ENCODE assay signal across 9 cellular contexts in genomic region chr12:12319501-12320322, GRCh38. TPM values are rescaled to one million over a fixed set of nuclear protein-coding genes. Genes with fewer than 3 reads are reported as not detected.
DNase-seq lines count a peak whose midpoint lies in the region; ATAC-seq and TF ChIP-seq lines count a peak whose summit lies in the region.
"Had no signal": no experiment of that assay in that cellular context is flagged by ENCODE, and none has a peak within 500 bp of the region (broad histone marks: within the 10 kb centered on the region; RNA-seq: fewer than 3 reads in every experiment).

No MANE protein-coding gene starts in this region.

- in situ Hi-C loops in brain microvascular endothelial cell (cut with HindIII; ENCODE audit: low pct_ligation_motif_present, low sequenced_read_pairs), result no loop called here

- no peak for TF ChIP-seq POLR2A in body of pancreas (IDR thresholded peaks at IDR 0.05)

- H3K4me3 ChIP-seq in body of pancreas (no peak overlapping the region), skeletal muscle cell (ENCODE audit: low read depth, low read length) (peak overlapping the region; percentile 20), brain microvascular endothelial cell (ENCODE audit: low read depth, low read length) (no peak overlapping the region)

- ATAC-seq in body of pancreas, result no peak

- H3K9me3 ChIP-seq in body of pancreas, result no peaks in the 10 kb centered on the region

- TF ChIP-seq CTCF in body of pancreas (IDR thresholded peaks at IDR 0.05) (no peak), brain microvascular endothelial cell (IDR thresholded peaks at IDR 0.05; ENCODE audit: low read depth, low read length, missing control alignments) (no peak)

- peak overlapping the region in 3 of 4 donors; percentile 36 to 66 (median 54) for H3K27ac ChIP-seq in body of pancreas
- H3K27ac ChIP-seq in brain microvascular endothelial cell, result no peak overlapping the region

- peaks cover 35% of the 10 kb centered on the region for H3K4me1 ChIP-seq in body of pancreas

- DNase-seq in ELF-1 (ENCODE audit: low read depth, low spot score), result peak; percentile 37
- DNase-seq in body of pancreas, result no peak
- DNase-seq in iris pigment epithelial cell (ENCODE audit: low read depth), result peak; percentile 29
- DNase-seq in skeletal muscle cell (ENCODE audit: low read depth), result no peak
- DNase-seq in nucleus accumbens (lab: John Stamatoyannopoulos, UW), result no peak
- DNase-seq in DMS153 treated with DMSO at 0.1 percent for 48 hours (lab: John Stamatoyannopoulos, UW; ENCODE audit: unreplicated experiment), result no peak
- DNase-seq in DMS53 (lab: John Stamatoyannopoulos, UW), result no peak
- no peak for DNase-seq in brain microvascular endothelial cell
- DNase-seq: NCI-H1092 treated with DMSO at 0.1 percent for 48 hours had no signal

- intact Hi-C loops in body of pancreas (cut with DNase I), result loop anchor here (10.0 kb wide), 2 partner anchors 165 to 235 kb away; no protein-coding TSS in a partner anchor

- H3K27me3 ChIP-seq in body of pancreas (no peaks in the 10 kb centered on the region), brain microvascular endothelial cell (replicated peaks) (no peaks in the 10 kb centered on the region)

- H3K36me3 ChIP-seq in body of pancreas (replicated peaks in 1 of 2; ENCODE audit: insufficient read depth in 1 of 2, low read depth in 2 of 2) (no peaks in the 10 kb centered on the region), brain microvascular endothelial cell (replicated peaks) (no peaks in the 10 kb centered on the region)

- WGBS in body of pancreas, 2 donors, result 29 to 32% methylated on average over 10 of the region's 10 CpGs

RNA-seq across cellular contexts. Expression of gene MANSC1, which starts 30.3 kb away (rescaled TPM):
- total RNA-seq in body of pancreas, result 10 to 100 TPM in 1 of 2 donors, 1 to 10 TPM in 1; 8.9 to 12.2 TPM

RNA-seq across cellular contexts. Expression of gene BORCS5, which starts 37.2 kb away (rescaled TPM):
- 10 to 100 TPM in 1 of 2 donors, 1 to 10 TPM in 1; 5.6 to 18.4 TPM for total RNA-seq in body of pancreas

RNA-seq across cellular contexts. Expression of gene LRP6, which starts 52.9 kb away (rescaled TPM):
- 10 to 100 TPM; 23.1 to 26.7 TPM for total RNA-seq in body of pancreas

Comparison
In these comparisons a context has a peak if more than half of its experiments do, and no peak if none do; other contexts are left out.
1. DNase-seq: peak in ELF-1 (single experiment) and iris pigment epithelial cell (single experiment); none in body of pancreas (0 of 4), skeletal muscle cell (single experiment), nucleus accumbens (0 of 56), DMS153 treated with DMSO at 0.1 percent for 48 hours (single experiment), DMS53 (single experiment) and brain microvascular endothelial cell (single experiment).